In the genomic region with DNA sequence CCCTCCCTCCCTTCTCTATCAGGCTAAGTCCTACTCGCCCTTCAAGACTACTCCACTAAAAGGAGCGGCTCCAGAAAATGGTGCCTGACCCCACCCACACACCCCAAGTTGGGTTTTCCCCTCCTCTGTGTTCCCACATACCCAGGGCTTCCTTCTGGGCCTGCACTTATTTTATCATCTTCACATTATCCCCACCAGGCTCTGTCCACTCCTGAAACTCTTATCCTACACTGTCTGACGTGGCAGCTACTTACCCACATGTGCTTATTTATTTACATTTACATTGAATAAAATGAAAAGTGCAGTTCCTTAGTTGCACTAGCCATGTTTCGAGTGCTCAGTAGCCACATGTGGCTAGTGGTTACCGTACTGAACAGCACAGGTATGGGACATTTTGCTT, we compare ENCODE assay signal across 26 cellular contexts. TPM values are rescaled to one million over a fixed set of nuclear protein-coding genes. Genes with fewer than 3 reads are reported as not detected.
A peak's percentile ranks its signal among the peaks of the same experiment; 100 is the strongest.
DNase-seq lines count a peak whose midpoint lies in the region; ATAC-seq, FAIRE-seq and TF ChIP-seq lines count a peak whose summit lies in the region.
"Had no signal": no experiment of that assay in that cellular context is flagged by ENCODE, and none has a peak within 500 bp of the region (broad histone marks: within the 10 kb centered on the region; RNA-seq: fewer than 3 reads in every experiment).

No MANE protein-coding gene starts in this region.

- no peak overlapping the region for H3K4me3 Mint-ChIP-seq in astrocyte (ENCODE audit: unreplicated experiment)
- H3K4me3 Mint-ChIP-seq: CD14-positive monocyte; CD4-positive, alpha-beta memory T cell had no signal

- no peak for TF ChIP-seq RAD21 in SK-N-SH (IDR thresholded peaks at IDR 0.05; ENCODE audit: low read length)

- no peaks in the 10 kb centered on the region; a peak in 1 of 4 replicates for H3K4me1 ChIP-seq in SK-N-SH (ENCODE audit: control insufficient read depth in 1 of 2, insufficient read depth in 2 of 2, low read depth in 1 of 2, low read length in 1 of 2)
- peaks cover 2% of the 10 kb centered on the region; the same call in 1 of the 2 replicates for H3K4me1 ChIP-seq in HEK293 (ENCODE audit: control insufficient read depth, insufficient read depth, low read length)
- no peaks in the 10 kb centered on the region for H3K4me1 ChIP-seq in astrocyte (ENCODE audit: insufficient read depth, low read length)
- peaks cover 0 to 12% (median 0%) of the 10 kb centered on the region in 12 donors for H3K4me1 ChIP-seq in heart left ventricle
- H3K4me1 ChIP-seq: BE2C had no signal

- intact Hi-C loops in heart left ventricle (cut with DNase I), result no loop called here

- H4K20me1 ChIP-seq in SK-N-SH (ENCODE audit: insufficient read depth) (no peaks in the 10 kb centered on the region), astrocyte (ENCODE audit: insufficient read depth, low read length) (no peaks in the 10 kb centered on the region)
- H4K20me1 ChIP-seq: BLaER1 had no signal

- no peaks in the 10 kb centered on the region for H3K4me1 Mint-ChIP-seq in astrocyte (ENCODE audit: low read depth, unreplicated experiment)

- H3K27me3 ChIP-seq in SK-N-SH (ENCODE audit: insufficient read depth) (peaks cover 14% of the 10 kb centered on the region; the same call in 1 of the 2 replicates), astrocyte (ENCODE audit: insufficient read depth, low read length) (no peaks in the 10 kb centered on the region), heart left ventricle (peaks cover 0 to 13% (median 0%) of the 10 kb centered on the region in 9 donors)
- H3K27me3 ChIP-seq: BE2C had no signal

- no peak for DNase-seq in SK-N-SH
- no peak for DNase-seq in astrocyte (ENCODE audit: low read depth)
- no peak for DNase-seq in NCI-H774 (lab: John Stamatoyannopoulos, UW)
- DNase-seq in inferior parietal cortex (ENCODE audit: extremely low spot score), result no peak
- no peak for DNase-seq in heart left ventricle
- DNase-seq: 8988T; ACHN; BE2C; C1 segment of cervical spinal cord; Caco-2; Calu3; CD4-positive, alpha-beta memory T cell; CD4-positive, CD25-positive, alpha-beta regulatory T cell; DMS79; DND-41; EL; GDM1 had no signal

- no peak overlapping the region for H3K4me2 ChIP-seq in SK-N-SH
- no peak overlapping the region for H3K4me2 ChIP-seq in astrocyte (ENCODE audit: low read length)
- H3K4me2 ChIP-seq: BLaER1 had no signal

- H3K9me3 Mint-ChIP-seq in astrocyte (ENCODE audit: unreplicated experiment), result no peaks in the 10 kb centered on the region

- H3K36me3 Mint-ChIP-seq in astrocyte (ENCODE audit: low read depth, unreplicated experiment), result peaks cover 4% of the 10 kb centered on the region
- H3K36me3 Mint-ChIP-seq: CD4-positive, CD25-positive, alpha-beta regulatory T cell had no signal

- H3K9me3 ChIP-seq in SK-N-SH (no peaks in the 10 kb centered on the region), HEK293 (ENCODE audit: control insufficient read depth, insufficient read depth, low read depth, low read length) (no peaks in the 10 kb centered on the region), astrocyte (ENCODE audit: insufficient read depth, low read depth, low read length) (no peaks in the 10 kb centered on the region), heart left ventricle (no peaks in the 10 kb centered on the region)
- H3K9me3 ChIP-seq: BE2C, BLaER1, Caco-2 had no signal

- TF ChIP-seq POLR2A in heart left ventricle (IDR thresholded peaks at IDR 0.05), result no peak

- POLR2A ChIA-PET in SK-N-SH (lab: Yijun Ruan, JAX) (no interaction called here), HEK293 (lab: Yijun Ruan, JAX) (no interaction called here)

- H3K4me3 ChIP-seq in SK-N-SH (ENCODE audit: low read depth in 2 of 2, low read length in 1 of 2) (no peak overlapping the region), HEK293 (ENCODE audit: low read depth, low read length) (no peak overlapping the region), astrocyte (ENCODE audit: insufficient read depth, low read depth, low read length) (no peak overlapping the region), heart left ventricle (no peak overlapping the region)
- H3K4me3 ChIP-seq: BLaER1, GM12878 had no signal

- no peak overlapping the region for H3K27ac Mint-ChIP-seq in astrocyte (ENCODE audit: unreplicated experiment)
- H3K27ac Mint-ChIP-seq: CD14-positive monocyte; CD4-positive, alpha-beta memory T cell; CD4-positive, CD25-positive, alpha-beta regulatory T cell had no signal

- no peak for TF ChIP-seq EP300 in SK-N-SH (IDR thresholded peaks at IDR 0.05; ENCODE audit: borderline replicate concordance in 1 of 2, low read depth in 1 of 2, low read length in 1 of 2)

- no peak for ATAC-seq in SK-N-SH treated with all-trans-retinoic acid at 6 μM for 48 hours
- ATAC-seq in heart left ventricle, result no peak
- ATAC-seq: GM12878 had no signal

- no peak overlapping the region for H3K27ac ChIP-seq in SK-N-SH (ENCODE audit: low read depth in 2 of 2, low read length in 1 of 2)
- H3K27ac ChIP-seq in HEK293 (ENCODE audit: extremely low read depth, low read depth, low read length), result no peak overlapping the region
- H3K27ac ChIP-seq in astrocyte (ENCODE audit: low read depth, low read length), result no peak overlapping the region
- H3K27ac ChIP-seq in heart left ventricle, result no peak overlapping the region
- H3K27ac ChIP-seq: BLaER1 had no signal

- no peaks in the 10 kb centered on the region for H3F3A ChIP-seq in SK-N-SH (replicated peaks; ENCODE audit: insufficient read depth)

- H3K36me3 ChIP-seq in SK-N-SH (replicated peaks in 1 of 2; ENCODE audit: control insufficient read depth in 1 of 2, insufficient read depth in 2 of 2, low read length in 1 of 2), result no peaks in the 10 kb centered on the region
- no peaks in the 10 kb centered on the region for H3K36me3 ChIP-seq in HEK293 (ENCODE audit: control insufficient read depth in 2 of 2, insufficient read depth in 1 of 2, low read length in 2 of 2)
- no peaks in the 10 kb centered on the region for H3K36me3 ChIP-seq in astrocyte (ENCODE audit: insufficient read depth, low read length)
- no peaks in the 10 kb centered on the region for H3K36me3 ChIP-seq in heart left ventricle
- H3K36me3 ChIP-seq: BE2C, BLaER1 had no signal

- peak; percentile 73 for FAIRE-seq in astrocyte (lab: Jason Lieb, UNC)
- FAIRE-seq: A204.1, D721Med, GM12878, GM12892, GM18507 had no signal

- TF ChIP-seq CTCF in SK-N-SH (IDR thresholded peaks at IDR 0.05) (no peak), HEK293 (tag by site-specific recombination; IDR thresholded peaks at IDR 0.05) (no peak), astrocyte (IDR thresholded peaks at IDR 0.05; ENCODE audit: insufficient read depth, low read depth, low read length) (no peak), heart left ventricle (IDR thresholded peaks at IDR 0.05) (no peak)

- peaks cover 4% of the 10 kb centered on the region for H3K27me3 Mint-ChIP-seq in astrocyte (ENCODE audit: low read depth, unreplicated experiment)
- H3K27me3 Mint-ChIP-seq: CD4-positive, alpha-beta memory T cell had no signal

- H2AFZ ChIP-seq in SK-N-SH (ENCODE audit: low read depth), result no peak overlapping the region
- H2AFZ ChIP-seq in astrocyte (ENCODE audit: low read depth, low read length), result no peak overlapping the region

- no peaks in the 10 kb centered on the region for H3K9me2 ChIP-seq in SK-N-SH

- H3K9ac ChIP-seq in SK-N-SH (no peak overlapping the region), astrocyte (ENCODE audit: low read length) (no peak overlapping the region)
- H3K9ac ChIP-seq: BLaER1 had no signal

- WGBS in SK-N-SH (ENCODE audit: low lambda C conversion rate), result 54% methylated on average over 5 of the region's 5 CpGs
- WGBS in heart left ventricle, 4 donors, result 64 to 88% (median 73%) methylated on average over 5 of the region's 5 CpGs

- CTCF ChIA-PET in SK-N-SH (lab: Yijun Ruan, JAX), result interaction anchor here (1.2 kb wide), 1 partner anchor 17 kb away, joined by 3 read pairs; no protein-coding TSS in a partner anchor
- CTCF ChIA-PET in HEK293 (lab: Yijun Ruan, JAX), result interaction anchor here (7.2 kb wide), 1 partner anchor 9 kb away, joined by 44 read pairs; no protein-coding TSS in a partner anchor

- no peaks in the 10 kb centered on the region; the same call in 1 of the 2 replicates for H3K79me2 ChIP-seq in SK-N-SH (ENCODE audit: insufficient read depth)
- H3K79me2 ChIP-seq in astrocyte (ENCODE audit: insufficient read depth, low read length), result peaks cover under 1% of the 10 kb centered on the region

TF ChIP-seq in SK-N-SH, 30 proteins besides CTCF, POLR2A, EP300 and RAD21 (continues in another document):
- no peak for TF ChIP-seq MXI1 (IDR thresholded peaks at IDR 0.05; ENCODE audit: low read depth, low read length)

TF ChIP-seq in SK-N-SH treated with all-trans-retinoic acid at 6 μM for 48 hours, 23 proteins besides CTCF, POLR2A, EP300 and RAD21 (continues in another document):
- TF ChIP-seq CSDC2 (CRISPR knock-in tag; IDR thresholded peaks at IDR 0.05) (no peak), OSR1 (CRISPR knock-in tag; IDR thresholded peaks at IDR 0.05) (no peak), TCF4 (CRISPR knock-in tag; IDR thresholded peaks at IDR 0.05; ENCODE audit: borderline replicate concordance) (no peak)

TF ChIP-seq in HEK293, 187 proteins besides CTCF, POLR2A, EP300 and RAD21 (continues in another document):
- no peak for TF ChIP-seq ZNF404 (tag by site-specific recombination; IDR thresholded peaks at IDR 0.05)

RNA-seq across cellular contexts. Expression of a gene that starts 5.1 kb away (rescaled TPM):
- polyA plus RNA-seq in SK-N-SH (2012; rRNA removed) (76.6 and 95.4 TPM in 2 replicates), heart left ventricle (10 to 100 TPM; 23.8 to 32.5 TPM)
- polyA plus RNA-seq in SK-N-SH (2012; cell fraction: cytosol; rRNA removed), result 31.2 and 45.3 TPM in 2 replicates
- 209 and 228 TPM in 2 replicates for polyA plus RNA-seq in SK-N-SH (2012; cell fraction: nucleus; rRNA removed)
- total RNA-seq in astrocyte (79.5 and 84.5 TPM in 2 replicates), heart left ventricle (10 to 100 TPM; 32.3 to 67.2 (median 43.6) TPM)

RNA-seq across cellular contexts. Expression of a gene that starts 51.3 kb away (rescaled TPM):
- polyA plus RNA-seq in SK-N-SH (2012; rRNA removed), result 21.3 and 24.7 TPM in 2 replicates
- polyA plus RNA-seq in SK-N-SH (2012; cell fraction: cytosol; rRNA removed), result 16.7 and 20.3 TPM in 2 replicates
- polyA plus RNA-seq in SK-N-SH (2012; cell fraction: nucleus; rRNA removed), result 34.3 and 35.2 TPM in 2 replicates
- 8.2 and 9.2 TPM in 2 replicates for total RNA-seq in astrocyte
- total RNA-seq in heart left ventricle, result 10 to 100 TPM; 10.2 to 16.4 (median 12.6) TPM
- 10 to 100 TPM in 1 of 2 donors, 1 to 10 TPM in 1; 7.7 to 16.1 TPM for polyA plus RNA-seq in heart left ventricle
